Comparison of ENCODE assay signal across 23 cellular contexts in the genomic region with DNA sequence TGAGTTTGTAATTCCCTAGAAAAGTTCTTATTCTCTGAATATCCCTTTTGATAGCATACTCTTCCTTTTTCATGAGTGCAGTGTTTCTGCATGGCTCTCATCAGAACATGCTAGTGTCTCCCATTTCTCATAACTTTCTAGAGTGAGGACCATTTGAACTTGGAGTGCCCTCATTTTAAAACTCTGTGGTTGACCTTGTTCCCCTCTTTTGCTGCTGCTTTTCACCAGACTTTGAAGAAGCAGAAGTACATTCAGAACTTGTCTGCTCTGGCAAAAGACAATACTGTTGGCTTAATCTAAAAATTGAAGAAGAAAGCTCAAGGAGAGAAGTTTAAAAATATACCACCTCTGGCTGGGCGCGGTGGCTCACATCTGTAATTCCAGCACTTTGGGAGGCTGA.
"Had no signal": no experiment of that assay in that cellular context is flagged by ENCODE, and none has a peak within 500 bp of the region (broad histone marks: within the 10 kb centered on the region; RNA-seq: fewer than 3 reads in every experiment).

No MANE protein-coding gene starts in this region.

- H3K27me3 Mint-ChIP-seq: activated B cell treated with CpG ODN at 0.5 μM for 24 hours; activated CD4-positive, alpha-beta T cell treated with anti-CD3 and anti-CD28 coated beads for 36 hours; activated CD8-positive, alpha-beta memory T cell treated with anti-CD3 and anti-CD28 coated beads, Interleukin-2, amount 10 ng/mL, durations not matched to agents 7 days and 5 days; activated naive CD4-positive, alpha-beta T cell treated with anti-CD3 and anti-CD28 coated beads, Interleukin-2, amount 50 U/mL, for 24 hours; activated naive CD8-positive, alpha-beta T cell treated with anti-CD3 and anti-CD28 coated beads, Interleukin-2, amount 50 U/mL, for 24 hours; naive thymus-derived CD8-positive, alpha-beta T cell had no signal

- ATAC-seq: activated CD4-positive, alpha-beta T cell treated with anti-CD3 and anti-CD28 coated beads for 36 hours; activated CD8-positive, alpha-beta memory T cell treated with anti-CD3 and anti-CD28 coated beads, Interleukin-2, amount 10 ng/mL, durations not matched to agents 7 days and 5 days; activated CD8-positive, alpha-beta T cell treated with anti-CD3 and anti-CD28 coated beads, Interleukin-2, amount 10 ng/mL, durations not matched to agents 7 days and 5 days; activated naive CD8-positive, alpha-beta T cell treated with anti-CD3 and anti-CD28 coated beads, Interleukin-2, amount 50 U/mL, for 24 hours; gastroesophageal sphincter; naive thymus-derived CD8-positive, alpha-beta T cell; right cardiac atrium had no signal

- H3K4me3 Mint-ChIP-seq: activated B cell treated with CpG ODN at 0.5 μM for 24 hours; activated CD4-positive, alpha-beta T cell treated with anti-CD3 and anti-CD28 coated beads for 36 hours; activated CD8-positive, alpha-beta memory T cell treated with anti-CD3 and anti-CD28 coated beads, Interleukin-2, amount 10 ng/mL, durations not matched to agents 7 days and 5 days; activated CD8-positive, alpha-beta T cell treated with anti-CD3 and anti-CD28 coated beads, Interleukin-2, amount 10 ng/mL, durations not matched to agents 7 days and 5 days; activated naive CD4-positive, alpha-beta T cell treated with anti-CD3 and anti-CD28 coated beads, Interleukin-2, amount 50 U/mL, for 24 hours; activated naive CD8-positive, alpha-beta T cell treated with anti-CD3 and anti-CD28 coated beads, Interleukin-2, amount 50 U/mL, for 24 hours; mesothelial cell of epicardium; naive thymus-derived CD8-positive, alpha-beta T cell had no signal

- H3K9me3 Mint-ChIP-seq: activated naive CD4-positive, alpha-beta T cell treated with anti-CD3 and anti-CD28 coated beads, Interleukin-2, amount 50 U/mL, for 24 hours had no signal

- H3K4me1 Mint-ChIP-seq: activated B cell treated with CpG ODN at 0.5 μM for 24 hours; activated CD4-positive, alpha-beta T cell treated with anti-CD3 and anti-CD28 coated beads for 36 hours; activated naive CD4-positive, alpha-beta T cell treated with anti-CD3 and anti-CD28 coated beads, Interleukin-2, amount 50 U/mL, for 24 hours; activated naive CD8-positive, alpha-beta T cell treated with anti-CD3 and anti-CD28 coated beads, Interleukin-2, amount 50 U/mL, for 24 hours; mesothelial cell of epicardium had no signal

- H3K27ac ChIP-seq: gastroesophageal sphincter, hepatocyte, suprapubic skin, tibial artery had no signal

- H3K4me1 ChIP-seq: gastroesophageal sphincter, suprapubic skin, tibial artery had no signal

- H3K27me3 ChIP-seq: gastroesophageal sphincter, hepatocyte, suprapubic skin, tibial artery had no signal

- H3K4me3 ChIP-seq: gastroesophageal sphincter, hepatocyte, suprapubic skin, tibial artery had no signal

- H3K27ac Mint-ChIP-seq: activated B cell treated with CpG ODN at 0.5 μM for 24 hours; activated CD4-positive, alpha-beta T cell treated with anti-CD3 and anti-CD28 coated beads for 36 hours; activated CD8-positive, alpha-beta memory T cell treated with anti-CD3 and anti-CD28 coated beads, Interleukin-2, amount 10 ng/mL, durations not matched to agents 7 days and 5 days; activated CD8-positive, alpha-beta T cell treated with anti-CD3 and anti-CD28 coated beads, Interleukin-2, amount 10 ng/mL, durations not matched to agents 7 days and 5 days; activated naive CD4-positive, alpha-beta T cell treated with anti-CD3 and anti-CD28 coated beads, Interleukin-2, amount 50 U/mL, for 24 hours; activated naive CD8-positive, alpha-beta T cell treated with anti-CD3 and anti-CD28 coated beads, Interleukin-2, amount 50 U/mL, for 24 hours; activated T-helper 2 cell treated with anti-CD3 and anti-CD28 coated beads, Interferon-gamma antibody, Interleukin-2, Interleukin-4, amounts not matched to agents 10 μg/mL and 5 μg/mL and 100 μg/mL, durations not matched to agents 14 hours and 24 hours and 36 hours; mesothelial cell of epicardium; naive thymus-derived CD8-positive, alpha-beta T cell had no signal

- DNase-seq: activated B cell treated with CpG ODN at 0.5 μM for 24 hours; activated CD4-positive, alpha-beta T cell treated with anti-CD3 and anti-CD28 coated beads for 36 hours; activated CD8-positive, alpha-beta memory T cell treated with anti-CD3 and anti-CD28 coated beads, Interleukin-2, amount 10 ng/mL, durations not matched to agents 7 days and 5 days; activated CD8-positive, alpha-beta T cell treated with anti-CD3 and anti-CD28 coated beads, Interleukin-2, amount 10 ng/mL, durations not matched to agents 7 days and 5 days; activated naive CD8-positive, alpha-beta T cell treated with anti-CD3 and anti-CD28 coated beads, Interleukin-2, amount 50 U/mL, for 24 hours; activated T-cell treated with anti-CD3 and anti-CD28 coated beads, Interleukin-2, amount 50 U/mL, for 48 hours; amygdala; central memory CD4-positive, alpha-beta T cell; kidney; naive thymus-derived CD8-positive, alpha-beta T cell; posterior cingulate gyrus; right cardiac atrium; stimulated activated CD4-positive, alpha-beta T cell treated with anti-CD3 and anti-CD28 coated beads, Interleukin-15, amount 100 ng/mL, for 24 hours; stimulated activated CD4-positive, alpha-beta T cell treated with anti-CD3 and anti-CD28 coated beads, Interleukin-2, amount 100 ng/mL, for 24 hours; stimulated activated naive CD4-positive, alpha-beta T cell; T-helper 9 cell; tibial artery had no signal
